Comparison of ENCODE assay signal across 8 cellular contexts in genomic region chr9:928363-929042, GRCh38. TPM values are rescaled to one million over a fixed set of nuclear protein-coding genes. Genes with fewer than 3 reads are reported as not detected.
A peak's percentile ranks its signal among the peaks of the same experiment; 100 is the strongest.
DNase-seq lines count a peak whose midpoint lies in the region; ATAC-seq, FAIRE-seq and TF ChIP-seq lines count a peak whose summit lies in the region.

No MANE protein-coding gene starts in this region.

- TF ChIP-seq CTCF in A673 (conservative IDR thresholded peaks at IDR 0.05; ENCODE audit: low read depth, low read length) (peak; percentile 53), GM12865 (IDR thresholded peaks at IDR 0.05; ENCODE audit: insufficient read depth, low read depth, low read length, missing control alignments) (peak; percentile 62), VCaP (conservative IDR thresholded peaks at IDR 0.05) (peak; percentile 76), pancreas (IDR thresholded peaks at IDR 0.05) (peak in 3 of 4 donors; percentile 15 to 37 (median 33))

- CTCF ChIA-PET in A673 (lab: Charles Lee), result no interaction called here

- H3K36me3 ChIP-seq in A673 (ENCODE audit: insufficient read depth, low read length, poor library complexity, severe bottlenecking), result no peaks in the 10 kb centered on the region
- no peaks in the 10 kb centered on the region for H3K36me3 ChIP-seq in pancreas

- peak; percentile 33 for DNase-seq in A673 (ENCODE audit: low spot score)
- DNase-seq in GM12865 (ENCODE audit: low read depth), result peak; percentile 43
- peak in 1 of 6 donors; percentile 15 for DNase-seq in pancreas
- no peak for DNase-seq in NCI-H1436 (lab: John Stamatoyannopoulos, UW)

- intact Hi-C loops in A673 (cut with micrococcal nuclease; ENCODE audit: unreplicated experiment) (no loop called here), pancreas (cut with DNase I) (no loop called here)

- H3K27me3 ChIP-seq in A673 (replicated peaks; ENCODE audit: insufficient read depth, low read depth, low read length, poor library complexity) (peaks cover 20% of the 10 kb centered on the region), pancreas (peaks cover 0 to 6% (median 0%) of the 10 kb centered on the region in 4 donors)

- POLR2A ChIA-PET in A673 (lab: Charles Lee; ENCODE audit: low non-redundant PET), result no interaction called here

- H3K27ac ChIP-seq in A673 (ENCODE audit: low read depth, low read length, poor library complexity, severe bottlenecking) (no peak overlapping the region), VCaP (no peak overlapping the region), pancreas (no peak overlapping the region)

- no peaks in the 10 kb centered on the region for H3K9me3 ChIP-seq in A673 (ENCODE audit: low read depth, low read length, poor library complexity, severe bottlenecking)
- H3K9me3 ChIP-seq in pancreas, result no peaks in the 10 kb centered on the region

- WGBS in pancreas, 2 donors, result 43 to 60% methylated on average over 6 of the region's 6 CpGs

- no peak overlapping the region for H3K4me3 ChIP-seq in A673 (ENCODE audit: low read depth, low read length, poor library complexity, severe bottlenecking)
- H3K4me3 ChIP-seq in GM12865 (ENCODE audit: low read depth, low read length), result no peak overlapping the region
- no peak overlapping the region for H3K4me3 ChIP-seq in pancreas

- BruUV-seq in A673 (replicated peaks; lab: Mats Ljungman, UMichigan), result no TSS peak

- H3K4me1 ChIP-seq in A673 (ENCODE audit: insufficient read depth, low read length, poor library complexity, severe bottlenecking) (no peaks in the 10 kb centered on the region), pancreas (no peaks in the 10 kb centered on the region)

- ATAC-seq in HG03103 (IDR thresholded peaks at IDR 0.05; ENCODE audit: low read depth, unreplicated experiment), result peak; percentile 89
- peak in 2 of 4 donors; percentile 48 to 70 for ATAC-seq in pancreas
- ATAC-seq in GM18858 (IDR thresholded peaks at IDR 0.05; ENCODE audit: unreplicated experiment), result no peak
- ATAC-seq in HG02763 (IDR thresholded peaks at IDR 0.05; ENCODE audit: unreplicated experiment), result no peak

- FAIRE-seq in pancreas (lab: Jason Lieb, UNC), result no peak

RNA-seq across cellular contexts. Expression of gene DMRT3, which starts 48.0 kb away (rescaled TPM):
- total RNA-seq in A673 (2021) (not detected in 2 replicates), pancreas (not detected)
- not detected for polyA plus RNA-seq in pancreas
